24 cellular contexts compared by ENCODE assay signal in genomic region chr1:101975371-101975770, GRCh38. TPM values are rescaled to one million over a fixed set of nuclear protein-coding genes. Genes with fewer than 3 reads are reported as not detected.
DNase-seq lines count a peak whose midpoint lies in the region; ATAC-seq and TF ChIP-seq lines count a peak whose summit lies in the region.
"Had no signal": no experiment of that assay in that cellular context is flagged by ENCODE, and none has a peak within 500 bp of the region (broad histone marks: within the 10 kb centered on the region; RNA-seq: fewer than 3 reads in every experiment).

No MANE protein-coding gene starts in this region.

- H3K27me3 ChIP-seq in neural progenitor cell (no peaks in the 10 kb centered on the region), MG63 (0 out of 2 replicates have a peak, but pooled peaks cover 3% of the 10 kb centered on the region)
- H3K27me3 ChIP-seq: BLaER1 treated with 17β-estradiol and CSF1 and Interleukin-3, amounts not matched to agents 10 nM and 100 nM had no signal

- DNase-seq in G401 (ENCODE audit: low spot score): peak; percentile 86
- DNase-seq in NCI-H446 treated with DMSO at 0.1 percent for 48 hours (lab: John Stamatoyannopoulos, UW): peak; percentile 51
- peak; percentile 43 for DNase-seq in cerebellum (ENCODE audit: low spot score)
- no peak for DNase-seq in neural progenitor cell (ENCODE audit: low spot score)
- no peak for DNase-seq in DMS 273 treated with DMSO at 0.1 percent for 48 hours (lab: John Stamatoyannopoulos, UW)
- no peak for DNase-seq in MG63
- no peak for DNase-seq in SKM-1 treated with dmso at 0.1 percent for 144 hours (lab: John Stamatoyannopoulos, UW; ENCODE audit: unreplicated experiment)
- DNase-seq: 8988T; AML-193; Caco-2; Calu3; CD4-positive, alpha-beta T cell; CD8-positive, alpha-beta T cell; DMS153; DMS53; DMS79; DND-41; EL; GF-D8 had no signal

- H3K27me3 Mint-ChIP-seq in neural progenitor cell (ENCODE audit: insufficient read depth, low read depth): peaks cover under 1% of the 10 kb centered on the region
- H3K27me3 Mint-ChIP-seq: B cell; CD4-positive, alpha-beta T cell had no signal

- H2AFZ ChIP-seq in neural progenitor cell (replicated peaks): peak overlapping the region; percentile 41

- H3K27ac Mint-ChIP-seq in neural progenitor cell: no peak overlapping the region
- H3K27ac Mint-ChIP-seq: B cell; CD4-positive, alpha-beta T cell; CD8-positive, alpha-beta T cell had no signal

- H3K4me3 Mint-ChIP-seq in neural progenitor cell: no peak overlapping the region
- H3K4me3 Mint-ChIP-seq: B cell; CD4-positive, alpha-beta T cell; CD8-positive, alpha-beta T cell had no signal

- in situ Hi-C loops in G401 (cut with HindIII; ENCODE audit: low sequenced_read_pairs): no loop called here

- H3K9me3 ChIP-seq in neural progenitor cell (ENCODE audit: low read depth) (no peaks in the 10 kb centered on the region), MG63 (no peaks in the 10 kb centered on the region)
- H3K9me3 ChIP-seq: Caco-2 had no signal

- H3K4me1 Mint-ChIP-seq in neural progenitor cell: peaks cover 3% of the 10 kb centered on the region
- H3K4me1 Mint-ChIP-seq: B cell had no signal

- H3K27ac ChIP-seq in neural progenitor cell: no peak overlapping the region
- H3K27ac ChIP-seq: BLaER1 treated with 17β-estradiol and CSF1 and Interleukin-3, amounts not matched to agents 10 nM and 100 nM; C4-2B had no signal

- H3K4me1 ChIP-seq in neural progenitor cell: peaks cover 13% of the 10 kb centered on the region
- H3K4me1 ChIP-seq: BLaER1 treated with 17β-estradiol and CSF1 and Interleukin-3, amounts not matched to agents 10 nM and 100 nM; Caco-2 had no signal

- no peak for TF ChIP-seq CTCF in neural progenitor cell (IDR thresholded peaks at IDR 0.05)

- H3F3A ChIP-seq in neural progenitor cell (ENCODE audit: low read depth): no peaks in the 10 kb centered on the region

- H3K9me3 Mint-ChIP-seq in neural progenitor cell: no peaks in the 10 kb centered on the region
- H3K9me3 Mint-ChIP-seq: CD4-positive, alpha-beta T cell had no signal

- no peak for ATAC-seq in GM19455 (IDR thresholded peaks at IDR 0.05; ENCODE audit: unreplicated experiment)
- ATAC-seq: CD8-positive, alpha-beta T cell had no signal

- H3K79me2 ChIP-seq in neural progenitor cell (ENCODE audit: low read depth): no peaks in the 10 kb centered on the region

- H3K4me3 ChIP-seq in neural progenitor cell (no peak overlapping the region), MG63 (no peak overlapping the region)
- H3K4me3 ChIP-seq: BLaER1 treated with 17β-estradiol and CSF1 and Interleukin-3, amounts not matched to agents 10 nM and 100 nM had no signal

- no peaks in the 10 kb centered on the region for H4K20me1 ChIP-seq in neural progenitor cell (ENCODE audit: low read depth)
- H4K20me1 ChIP-seq: BLaER1 treated with 17β-estradiol and CSF1 and Interleukin-3, amounts not matched to agents 10 nM and 100 nM had no signal

- no peaks in the 10 kb centered on the region for H3K36me3 Mint-ChIP-seq in neural progenitor cell
- H3K36me3 Mint-ChIP-seq: CD8-positive, alpha-beta T cell had no signal

- H3K9ac ChIP-seq in neural progenitor cell: no peak overlapping the region
- H3K9ac ChIP-seq: BLaER1 treated with 17β-estradiol and CSF1 and Interleukin-3, amounts not matched to agents 10 nM and 100 nM had no signal

- H3K4me2 ChIP-seq in neural progenitor cell: no peak overlapping the region
- H3K4me2 ChIP-seq: BLaER1 treated with 17β-estradiol and CSF1 and Interleukin-3, amounts not matched to agents 10 nM and 100 nM had no signal

- no peaks in the 10 kb centered on the region for H3K36me3 ChIP-seq in neural progenitor cell
- no peaks in the 10 kb centered on the region for H3K36me3 ChIP-seq in MG63
- H3K36me3 ChIP-seq: BLaER1 treated with 17β-estradiol and CSF1 and Interleukin-3, amounts not matched to agents 10 nM and 100 nM had no signal

RNA-seq across cellular contexts. Expression of gene OLFM3, which starts 21.4 kb away (rescaled TPM):
- total RNA-seq in G401 (2014; rRNA removed; shearing (Covaris generic)): not detected in 2 replicates
- 36.9 TPM for total RNA-seq in cerebellum
- total RNA-seq in neural progenitor cell (ENCODE audit: low replicate concordance): 3.7 and 4.4 TPM in 2 replicates
- total RNA-seq in MG63 (2014; rRNA removed; shearing (Covaris generic); ENCODE audit: low replicate concordance): not detected in 2 replicates
- total RNA-seq: B cell; Caco-2; Calu3; CD4-positive, alpha-beta T cell; CD8-positive, alpha-beta T cell; Daoy had no signal

Comparison
In these comparisons a context has a peak if more than half of its experiments do, and no peak if none do; other contexts are left out.
1. DNase-seq: peak in G401 (single experiment), NCI-H446 treated with DMSO at 0.1 percent for 48 hours (single experiment) and cerebellum (single experiment); none in neural progenitor cell (single experiment), DMS 273 treated with DMSO at 0.1 percent for 48 hours (single experiment), MG63 (single experiment) and SKM-1 treated with dmso at 0.1 percent for 144 hours (single experiment).